In the genomic region with DNA sequence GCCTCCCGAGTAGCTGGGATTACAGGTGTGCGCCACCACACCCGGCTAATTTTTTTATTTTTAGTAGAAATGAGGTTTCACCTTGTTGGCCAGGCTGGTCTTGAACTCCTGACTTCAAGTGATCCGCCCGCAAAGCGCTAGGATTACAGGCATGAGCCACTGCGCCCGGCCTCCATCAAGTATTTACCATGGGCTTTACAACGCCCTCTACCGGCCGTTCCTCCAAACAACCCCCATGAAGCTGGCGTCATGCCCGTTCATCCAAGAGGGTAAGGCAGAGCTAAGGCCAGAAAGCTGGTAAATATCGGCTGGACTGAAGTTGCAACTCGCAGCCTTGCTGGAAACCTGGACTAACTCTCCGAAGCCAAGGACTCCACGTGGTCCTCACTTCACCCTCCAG, we compare ENCODE assay signal across 19 cellular contexts. TPM values are rescaled to one million over a fixed set of nuclear protein-coding genes. Genes with fewer than 3 reads are reported as not detected.
DNase-seq lines count a peak whose midpoint lies in the region; TF ChIP-seq lines count a peak whose summit lies in the region.
"Had no signal": no experiment of that assay in that cellular context is flagged by ENCODE, and none has a peak within 500 bp of the region (broad histone marks: within the 10 kb centered on the region; RNA-seq: fewer than 3 reads in every experiment).

No MANE protein-coding gene starts in this region.

- TF ChIP-seq CTCF in fibroblast of mammary gland (conservative IDR thresholded peaks at IDR 0.05; ENCODE audit: control insufficient read depth, insufficient read depth, low read depth, low read length), result no peak

- DNase-seq in DMS53 (lab: John Stamatoyannopoulos, UW), result peak; percentile 46
- DNase-seq in DMS53 treated with DMSO at 0.1 percent for 48 hours (lab: John Stamatoyannopoulos, UW; ENCODE audit: unreplicated experiment), result no peak
- peak; percentile 42 for DNase-seq in Daoy (ENCODE audit: low read depth)
- DNase-seq in OCI-M1 (lab: John Stamatoyannopoulos, UW), result peak; percentile 6
- DNase-seq in fibroblast of mammary gland (ENCODE audit: low read depth), result peak; percentile 33
- DNase-seq in effector CD8-positive, alpha-beta T cell (lab: John Stamatoyannopoulos, UW), result no peak
- DNase-seq in HCEC 1CT, result no peak
- DNase-seq in NCI-H748 treated with DMSO at 0.1 percent for 48 hours (lab: John Stamatoyannopoulos, UW), result no peak
- DNase-seq: activated CD4-positive, alpha-beta T cell treated with anti-CD3 and anti-CD28 coated beads, Interleukin-2, amount 50 U/mL, for 1 hour; activated naive CD8-positive, alpha-beta T cell treated with anti-CD3 and anti-CD28 coated beads, Interleukin-2, amount 10 ng/mL, durations not matched to agents 7 days and 5 days; activated T-cell treated with anti-CD3 and anti-CD28 coated beads, Interleukin-2, amount 50 U/mL, for 48 hours; effector memory CD4-positive, alpha-beta T cell; gastrocnemius medialis; Karpas-422; left ventricle myocardium superior; NCI-H187 treated with DMSO at 0.1 percent for 48 hours; small intestine; T1000 had no signal

- no peak overlapping the region for H3K4me3 ChIP-seq in fibroblast of mammary gland (ENCODE audit: control insufficient read depth, low read depth, low read length)
- H3K4me3 ChIP-seq: cardiac muscle cell, gastrocnemius medialis had no signal

RNA-seq across cellular contexts. Expression of gene RNF34, which starts 41.6 kb away (rescaled TPM):
- total RNA-seq in Daoy (2014; rRNA removed; shearing (Covaris generic)), result 71.9 and 111 TPM in 2 replicates

Comparison
In these comparisons a context has a peak if more than half of its experiments do, and no peak if none do; other contexts are left out.
1. DNase-seq: peak in DMS53 (single experiment), Daoy (single experiment), OCI-M1 (single experiment) and fibroblast of mammary gland (single experiment); none in DMS53 treated with DMSO at 0.1 percent for 48 hours (single experiment), effector CD8-positive, alpha-beta T cell (single experiment), HCEC 1CT (single experiment) and NCI-H748 treated with DMSO at 0.1 percent for 48 hours (single experiment).